ENCODE assay signal across 11 cellular contexts in genomic region chr6:129306826-129307225, GRCh38.
"Had no signal": no experiment of that assay in that cellular context is flagged by ENCODE, and none has a peak within 500 bp of the region (broad histone marks: within the 10 kb centered on the region; RNA-seq: fewer than 3 reads in every experiment).

No MANE protein-coding gene starts in this region.

- H3K27me3 Mint-ChIP-seq: IgD-negative memory B cell had no signal

- H3K4me3 Mint-ChIP-seq: HFFc6, IgD-negative memory B cell had no signal

- DNase-seq: GM23248, GOT3, H7, HFFc6, KBM-7 had no signal

- H3K27ac Mint-ChIP-seq: HFFc6, IgD-negative memory B cell had no signal

- FAIRE-seq: HepG2 had no signal

- H3K4me1 Mint-ChIP-seq: IgD-negative memory B cell had no signal

- H3K4me3 ChIP-seq: GM23248, HAP-1 had no signal

- H2AFZ ChIP-seq: GM23248 had no signal

- H3K9me3 Mint-ChIP-seq: HFFc6 had no signal

- ATAC-seq: HCT116, HepG2 had no signal

- H3K27ac ChIP-seq: GM23248, HL-60, KMS-11 had no signal

- H3K4me2 ChIP-seq: KMS-11 had no signal

- H3K36me3 ChIP-seq: HAP-1 had no signal

- H3K36me3 Mint-ChIP-seq: IgD-negative memory B cell had no signal
